ENCODE assay signal across 1 cellular context in the genomic region with DNA sequence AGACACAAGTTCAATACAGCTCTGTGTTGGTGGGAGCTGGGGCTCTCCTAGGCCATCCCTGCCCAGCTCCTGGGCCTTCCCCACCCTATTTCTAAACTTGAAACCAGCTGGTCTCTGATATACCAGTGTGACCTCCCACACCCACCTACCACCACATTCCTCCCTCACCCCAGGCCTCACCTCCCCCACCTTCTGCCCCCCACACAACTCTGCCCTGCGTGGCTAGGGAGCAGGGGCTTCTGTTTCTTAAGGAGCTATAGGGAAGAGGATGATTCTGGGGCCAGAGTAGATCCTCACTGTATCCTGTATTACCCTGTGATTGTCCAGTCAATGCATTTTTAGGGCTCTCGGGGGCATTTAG.
TF ChIP-seq lines count a peak whose summit lies in the region.

No MANE protein-coding gene starts in this region.

TF ChIP-seq in WTC11, 78 proteins besides CTCF, POLR2A, EP300 and RAD21 (continued from another document):
- TF ChIP-seq, protein P1, sequence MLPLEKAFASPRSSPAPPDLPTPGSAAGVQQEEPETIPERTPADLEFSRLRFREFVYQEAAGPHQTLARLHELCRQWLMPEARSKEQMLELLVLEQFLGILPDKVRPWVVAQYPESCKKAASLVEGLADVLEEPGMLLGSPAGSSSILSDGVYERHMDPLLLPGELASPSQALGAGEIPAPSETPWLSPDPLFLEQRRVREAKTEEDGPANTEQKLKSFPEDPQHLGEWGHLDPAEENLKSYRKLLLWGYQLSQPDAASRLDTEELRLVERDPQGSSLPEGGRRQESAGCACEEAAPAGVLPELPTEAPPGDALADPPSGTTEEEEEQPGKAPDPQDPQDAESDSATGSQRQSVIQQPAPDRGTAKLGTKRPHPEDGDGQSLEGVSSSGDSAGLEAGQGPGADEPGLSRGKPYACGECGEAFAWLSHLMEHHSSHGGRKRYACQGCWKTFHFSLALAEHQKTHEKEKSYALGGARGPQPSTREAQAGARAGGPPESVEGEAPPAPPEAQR (CRISPR knock-in tag; IDR thresholded peaks at IDR 0.05): no peak
- TF ChIP-seq CREB1 (CRISPR knock-in tag; IDR thresholded peaks at IDR 0.05): no peak
- TF ChIP-seq, protein P2, sequence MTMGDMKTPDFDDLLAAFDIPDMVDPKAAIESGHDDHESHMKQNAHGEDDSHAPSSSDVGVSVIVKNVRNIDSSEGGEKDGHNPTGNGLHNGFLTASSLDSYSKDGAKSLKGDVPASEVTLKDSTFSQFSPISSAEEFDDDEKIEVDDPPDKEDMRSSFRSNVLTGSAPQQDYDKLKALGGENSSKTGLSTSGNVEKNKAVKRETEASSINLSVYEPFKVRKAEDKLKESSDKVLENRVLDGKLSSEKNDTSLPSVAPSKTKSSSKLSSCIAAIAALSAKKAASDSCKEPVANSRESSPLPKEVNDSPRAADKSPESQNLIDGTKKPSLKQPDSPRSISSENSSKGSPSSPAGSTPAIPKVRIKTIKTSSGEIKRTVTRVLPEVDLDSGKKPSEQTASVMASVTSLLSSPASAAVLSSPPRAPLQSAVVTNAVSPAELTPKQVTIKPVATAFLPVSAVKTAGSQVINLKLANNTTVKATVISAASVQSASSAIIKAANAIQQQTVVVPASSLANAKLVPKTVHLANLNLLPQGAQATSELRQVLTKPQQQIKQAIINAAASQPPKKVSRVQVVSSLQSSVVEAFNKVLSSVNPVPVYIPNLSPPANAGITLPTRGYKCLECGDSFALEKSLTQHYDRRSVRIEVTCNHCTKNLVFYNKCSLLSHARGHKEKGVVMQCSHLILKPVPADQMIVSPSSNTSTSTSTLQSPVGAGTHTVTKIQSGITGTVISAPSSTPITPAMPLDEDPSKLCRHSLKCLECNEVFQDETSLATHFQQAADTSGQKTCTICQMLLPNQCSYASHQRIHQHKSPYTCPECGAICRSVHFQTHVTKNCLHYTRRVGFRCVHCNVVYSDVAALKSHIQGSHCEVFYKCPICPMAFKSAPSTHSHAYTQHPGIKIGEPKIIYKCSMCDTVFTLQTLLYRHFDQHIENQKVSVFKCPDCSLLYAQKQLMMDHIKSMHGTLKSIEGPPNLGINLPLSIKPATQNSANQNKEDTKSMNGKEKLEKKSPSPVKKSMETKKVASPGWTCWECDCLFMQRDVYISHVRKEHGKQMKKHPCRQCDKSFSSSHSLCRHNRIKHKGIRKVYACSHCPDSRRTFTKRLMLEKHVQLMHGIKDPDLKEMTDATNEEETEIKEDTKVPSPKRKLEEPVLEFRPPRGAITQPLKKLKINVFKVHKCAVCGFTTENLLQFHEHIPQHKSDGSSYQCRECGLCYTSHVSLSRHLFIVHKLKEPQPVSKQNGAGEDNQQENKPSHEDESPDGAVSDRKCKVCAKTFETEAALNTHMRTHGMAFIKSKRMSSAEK (CRISPR knock-in tag; IDR thresholded peaks at IDR 0.05; ENCODE audit: borderline replicate concordance): no peak
- TF ChIP-seq JUN (CRISPR knock-in tag; IDR thresholded peaks at IDR 0.05): no peak
- TF ChIP-seq, protein P3, sequence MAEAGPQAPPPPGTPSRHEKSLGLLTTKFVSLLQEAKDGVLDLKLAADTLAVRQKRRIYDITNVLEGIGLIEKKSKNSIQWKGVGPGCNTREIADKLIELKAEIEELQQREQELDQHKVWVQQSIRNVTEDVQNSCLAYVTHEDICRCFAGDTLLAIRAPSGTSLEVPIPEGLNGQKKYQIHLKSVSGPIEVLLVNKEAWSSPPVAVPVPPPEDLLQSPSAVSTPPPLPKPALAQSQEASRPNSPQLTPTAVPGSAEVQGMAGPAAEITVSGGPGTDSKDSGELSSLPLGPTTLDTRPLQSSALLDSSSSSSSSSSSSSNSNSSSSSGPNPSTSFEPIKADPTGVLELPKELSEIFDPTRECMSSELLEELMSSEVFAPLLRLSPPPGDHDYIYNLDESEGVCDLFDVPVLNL (CRISPR knock-in tag; IDR thresholded peaks at IDR 0.05; ENCODE audit: borderline replicate concordance, low read depth): no peak
